Comparison of ENCODE assay signal across 1 cellular context in the genomic region with DNA sequence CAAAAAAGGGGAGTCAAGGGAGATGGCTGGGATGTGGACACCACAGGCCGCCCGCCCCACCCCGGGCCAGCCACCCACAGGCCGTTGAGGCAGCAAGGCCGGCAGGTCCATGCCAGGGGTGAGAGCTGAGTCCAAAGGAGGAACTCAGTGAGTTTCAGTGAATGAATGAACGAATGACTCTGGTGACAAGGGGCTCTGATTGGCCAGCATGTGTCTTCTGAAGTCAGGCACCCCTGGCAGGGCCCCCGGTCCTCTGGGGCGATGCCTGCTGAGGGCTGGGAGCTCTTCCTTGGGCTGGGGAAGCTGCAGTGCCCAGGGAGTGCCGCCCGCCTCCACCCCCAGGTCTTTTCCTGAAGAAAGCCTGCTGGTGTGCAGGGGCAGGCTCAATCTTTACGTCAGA.
TF ChIP-seq lines count a peak whose summit lies in the region.

No MANE protein-coding gene starts in this region.

TF ChIP-seq in H1, 55 proteins besides CTCF, POLR2A, EP300 and RAD21 (continued from another document):
- TF ChIP-seq TAF7 (optimal IDR thresholded peaks at IDR 0.05; ENCODE audit: borderline replicate concordance, low read depth, low read length) = no peak
- TF ChIP-seq MAFK (IDR thresholded peaks at IDR 0.05; ENCODE audit: low read depth, low read length) = no peak
- TF ChIP-seq, protein P1, sequence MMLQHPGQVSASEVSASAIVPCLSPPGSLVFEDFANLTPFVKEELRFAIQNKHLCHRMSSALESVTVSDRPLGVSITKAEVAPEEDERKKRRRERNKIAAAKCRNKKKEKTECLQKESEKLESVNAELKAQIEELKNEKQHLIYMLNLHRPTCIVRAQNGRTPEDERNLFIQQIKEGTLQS (IDR thresholded peaks at IDR 0.05; ENCODE audit: insufficient read depth, low read depth, low read length) = no peak
- TF ChIP-seq SP1 (IDR thresholded peaks at IDR 0.05; ENCODE audit: low read depth, low read length) = no peak
- no peak for TF ChIP-seq SP4 (IDR thresholded peaks at IDR 0.05; ENCODE audit: low read length)
